Comparison of ENCODE assay signal across 13 cellular contexts in the genomic region with DNA sequence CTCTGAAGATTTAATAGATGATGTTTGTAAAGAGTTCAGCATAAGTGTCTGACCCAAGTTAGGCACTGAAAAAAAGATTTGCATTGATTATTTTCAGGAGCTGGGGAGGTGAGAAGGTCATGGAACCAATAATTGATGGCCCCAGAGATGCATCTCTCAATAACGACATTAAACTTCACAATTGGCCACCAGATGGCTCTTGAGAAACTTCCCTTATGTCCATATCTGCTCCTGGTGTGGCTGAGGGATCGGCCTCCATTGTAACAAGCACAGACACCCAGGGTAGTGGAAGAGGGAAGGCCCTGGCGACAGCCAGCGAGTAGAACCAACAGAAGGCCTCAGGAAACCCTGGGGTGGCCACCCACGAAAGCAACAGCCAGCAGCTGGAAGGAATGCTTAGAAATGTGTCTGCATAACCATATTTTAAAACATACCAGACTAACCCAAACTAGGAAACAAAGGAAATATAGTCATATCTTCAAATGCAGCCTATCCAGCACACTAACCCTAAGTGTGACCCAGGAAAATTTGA.
A peak's percentile ranks its signal among the peaks of the same experiment; 100 is the strongest.
DNase-seq lines count a peak whose midpoint lies in the region; ATAC-seq and TF ChIP-seq lines count a peak whose summit lies in the region.
"Had no signal": no experiment of that assay in that cellular context is flagged by ENCODE, and none has a peak within 500 bp of the region (broad histone marks: within the 10 kb centered on the region; RNA-seq: fewer than 3 reads in every experiment).

No MANE protein-coding gene starts in this region.

- ATAC-seq in left colon: peak; percentile 36
- ATAC-seq in activated CD8-positive, alpha-beta T cell treated with anti-CD3 and anti-CD28 coated beads for 36 hours: no peak
- ATAC-seq: T-cell had no signal

- CTCF ChIA-PET in activated CD8-positive, alpha-beta T cell treated with anti-CD3 and anti-CD28 coated beads for 36 hours (lab: Charles Lee): interaction anchor here (0.8 kb wide), 1 partner anchor 435 kb away, joined by 3 read pairs; no protein-coding TSS in a partner anchor

- no peaks in the 10 kb centered on the region for H3K4me1 Mint-ChIP-seq in activated CD8-positive, alpha-beta T cell treated with anti-CD3 and anti-CD28 coated beads for 36 hours (ENCODE audit: low read depth)
- H3K4me1 Mint-ChIP-seq: T-cell had no signal

- POLR2A ChIA-PET in activated CD8-positive, alpha-beta T cell treated with anti-CD3 and anti-CD28 coated beads for 36 hours (lab: Charles Lee): no interaction called here

- intact Hi-C loops in left colon (cut with DNase I, micrococcal nuclease): no loop called here
- intact Hi-C loops in activated CD8-positive, alpha-beta T cell treated with anti-CD3 and anti-CD28 coated beads for 36 hours (cut with micrococcal nuclease): no loop called here

- DNase-seq in ELR (ENCODE audit: low read depth) (peak; percentile 5), HT1080 (ENCODE audit: low read depth) (peak; percentile 25), SK-N-DZ (ENCODE audit: low spot score) (peak; percentile 12), left colon (peak in 1 of 2 donors; percentile 5), NCI-H345 treated with DMSO at 0.1 percent for 48 hours (lab: John Stamatoyannopoulos, UW; ENCODE audit: unreplicated experiment) (no peak), germinal center (ENCODE audit: low spot score) (no peak), putamen (ENCODE audit: low spot score) (no peak)
- DNase-seq in activated CD8-positive, alpha-beta T cell treated with anti-CD3 and anti-CD28 coated beads for 36 hours: no peak
- DNase-seq: activated naive CD4-positive, alpha-beta T cell treated with anti-CD3 and anti-CD28 coated beads, Interleukin-2, amount 50 U/mL, for 16 hours; DMS79 treated with DMSO at 0.1 percent for 48 hours; nucleus accumbens; T-cell had no signal

- no peaks in the 10 kb centered on the region for H3K9me3 Mint-ChIP-seq in activated CD8-positive, alpha-beta T cell treated with anti-CD3 and anti-CD28 coated beads for 36 hours
- H3K9me3 Mint-ChIP-seq: stimulated activated naive CD8-positive, alpha-beta T cell treated with anti-CD3 and anti-CD28 coated beads, Interleukin-15, Interleukin-2, amounts not matched to agents 100 ng/mL and 50 ng/mL, for 24 hours had no signal

- no peaks in the 10 kb centered on the region for H3K36me3 Mint-ChIP-seq in activated CD8-positive, alpha-beta T cell treated with anti-CD3 and anti-CD28 coated beads for 36 hours (ENCODE audit: low read depth)
- H3K36me3 Mint-ChIP-seq: T-cell had no signal

- no peak overlapping the region for H3K4me3 Mint-ChIP-seq in activated CD8-positive, alpha-beta T cell treated with anti-CD3 and anti-CD28 coated beads for 36 hours
- H3K4me3 Mint-ChIP-seq: stimulated activated naive CD8-positive, alpha-beta T cell treated with anti-CD3 and anti-CD28 coated beads, Interleukin-15, Interleukin-2, amounts not matched to agents 100 ng/mL and 50 ng/mL, for 24 hours; T-cell had no signal

- no peak overlapping the region for H3K27ac Mint-ChIP-seq in activated CD8-positive, alpha-beta T cell treated with anti-CD3 and anti-CD28 coated beads for 36 hours
- H3K27ac Mint-ChIP-seq: stimulated activated naive CD8-positive, alpha-beta T cell treated with anti-CD3 and anti-CD28 coated beads, Interleukin-15, Interleukin-2, amounts not matched to agents 100 ng/mL and 50 ng/mL, for 24 hours; T-cell had no signal

- H3K27me3 Mint-ChIP-seq in activated CD8-positive, alpha-beta T cell treated with anti-CD3 and anti-CD28 coated beads for 36 hours: no peaks in the 10 kb centered on the region
- H3K27me3 Mint-ChIP-seq: stimulated activated naive CD8-positive, alpha-beta T cell treated with anti-CD3 and anti-CD28 coated beads, Interleukin-15, Interleukin-2, amounts not matched to agents 100 ng/mL and 50 ng/mL, for 24 hours had no signal

- no peak for TF ChIP-seq CTCF in activated CD8-positive, alpha-beta T cell treated with anti-CD3 and anti-CD28 coated beads for 36 hours (IDR thresholded peaks at IDR 0.05)

Comparison
In these comparisons a context has a peak if more than half of its experiments do, and no peak if none do; other contexts are left out.
1. DNase-seq: peak in ELR (single experiment), HT1080 (single experiment) and SK-N-DZ (single experiment); none in NCI-H345 treated with DMSO at 0.1 percent for 48 hours (single experiment), activated CD8-positive, alpha-beta T cell treated with anti-CD3 and anti-CD28 coated beads for 36 hours (single experiment), germinal center (single experiment) and putamen (single experiment).